In the genomic region with DNA sequence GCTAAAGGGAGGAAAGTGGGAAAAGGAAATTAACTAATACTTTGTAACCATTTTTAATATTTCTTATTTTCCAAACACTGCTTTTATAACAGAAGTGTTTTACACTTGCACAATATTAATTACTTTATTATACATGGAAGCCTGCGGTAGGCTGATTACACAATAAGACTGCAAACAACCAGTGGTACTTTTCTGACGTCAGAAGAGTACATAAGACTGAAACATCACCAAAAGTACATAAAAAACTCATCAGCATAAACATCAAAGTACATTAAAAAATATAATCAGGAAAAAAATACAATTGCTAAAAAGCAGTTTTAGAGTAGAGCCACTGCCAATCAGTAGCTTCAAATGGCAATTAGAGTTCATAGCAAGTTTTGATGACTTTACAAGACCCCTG, we compare ENCODE assay signal across 10 cellular contexts. TPM values are rescaled to one million over a fixed set of nuclear protein-coding genes. Genes with fewer than 3 reads are reported as not detected.
A peak's percentile ranks its signal among the peaks of the same experiment; 100 is the strongest.
DNase-seq lines count a peak whose midpoint lies in the region; ATAC-seq and TF ChIP-seq lines count a peak whose summit lies in the region.
"Had no signal": no experiment of that assay in that cellular context is flagged by ENCODE, and none has a peak within 500 bp of the region (broad histone marks: within the 10 kb centered on the region; RNA-seq: fewer than 3 reads in every experiment).

No MANE protein-coding gene starts in this region.

- no peak for DNase-seq in activated naive CD4-positive, alpha-beta T cell treated with anti-CD3 and anti-CD28 coated beads for 36 hours
- DNase-seq in activated naive CD4-positive, alpha-beta T cell (lab: John Stamatoyannopoulos, UW), result no peak
- DNase-seq in fibroblast of mammary gland (ENCODE audit: low read depth) (peak; percentile 74), skeletal muscle cell (ENCODE audit: low read depth) (no peak), DMS153 (lab: John Stamatoyannopoulos, UW) (no peak), NCI-H2227 treated with DMSO at 0.1 percent for 48 hours (lab: John Stamatoyannopoulos, UW) (no peak)
- DNase-seq: dermis blood vessel endothelial cell had no signal

- intact Hi-C loops in activated naive CD4-positive, alpha-beta T cell treated with anti-CD3 and anti-CD28 coated beads for 36 hours (cut with micrococcal nuclease), result no loop called here

- peaks cover 28% of the 10 kb centered on the region; the same call in 1 of the 2 replicates for H3K36me3 ChIP-seq in SU-DHL-6 (ENCODE audit: low read length)

- no peak overlapping the region for H2AFZ ChIP-seq in SU-DHL-6 (ENCODE audit: low read depth, low read length, severe bottlenecking)

- CTCF ChIA-PET in activated naive CD4-positive, alpha-beta T cell treated with anti-CD3 and anti-CD28 coated beads for 36 hours (lab: Charles Lee), result interaction anchor here (0.8 to 1.0 kb wide), 2 partner anchors 67 to 85 kb away, joined by 3 read pairs; no protein-coding TSS in a partner anchor

- H3F3A ChIP-seq in SU-DHL-6 (ENCODE audit: insufficient read depth), result peaks cover 2% of the 10 kb centered on the region; the same call in 1 of the 2 replicates

- peak overlapping the region; percentile 73 for H3K4me2 ChIP-seq in SU-DHL-6 (ENCODE audit: low read depth, low read length, poor library complexity, severe bottlenecking)

- no peak for TF ChIP-seq CTCF in SU-DHL-6 (IDR thresholded peaks at IDR 0.05; ENCODE audit: insufficient read depth, low read length, poor library complexity, severe bottlenecking)
- no peak for TF ChIP-seq CTCF in fibroblast of mammary gland (conservative IDR thresholded peaks at IDR 0.05; ENCODE audit: control insufficient read depth, insufficient read depth, low read depth, low read length)

- H3K9ac ChIP-seq in SU-DHL-6 (ENCODE audit: low read length), result no peak overlapping the region

- no peak overlapping the region for H3K27ac Mint-ChIP-seq in activated naive CD4-positive, alpha-beta T cell treated with anti-CD3 and anti-CD28 coated beads for 36 hours

- no peaks in the 10 kb centered on the region for H3K27me3 ChIP-seq in SU-DHL-6 (ENCODE audit: low read length)
- H3K27me3 ChIP-seq: tibial nerve had no signal

- no peaks in the 10 kb centered on the region for H3K9me2 ChIP-seq in SU-DHL-6 (replicated peaks; ENCODE audit: insufficient read depth, low read length)

- no peaks in the 10 kb centered on the region for H3K9me3 Mint-ChIP-seq in activated naive CD4-positive, alpha-beta T cell treated with anti-CD3 and anti-CD28 coated beads for 36 hours

- peak overlapping the region; percentile 21 for H3K4me3 Mint-ChIP-seq in activated naive CD4-positive, alpha-beta T cell treated with anti-CD3 and anti-CD28 coated beads for 36 hours

- H4K20me1 ChIP-seq in SU-DHL-6 (ENCODE audit: low read depth, low read length), result peaks cover 20% of the 10 kb centered on the region; the same call in 1 of the 2 replicates

- peaks cover 42% of the 10 kb centered on the region for H3K36me3 Mint-ChIP-seq in activated naive CD4-positive, alpha-beta T cell treated with anti-CD3 and anti-CD28 coated beads for 36 hours (ENCODE audit: low read depth)

- H3K27me3 Mint-ChIP-seq in activated naive CD4-positive, alpha-beta T cell treated with anti-CD3 and anti-CD28 coated beads for 36 hours (ENCODE audit: low read depth), result no peaks in the 10 kb centered on the region

- H3K4me3 ChIP-seq in SU-DHL-6 (ENCODE audit: insufficient read depth, low read length, poor library complexity, severe bottlenecking) (no peak overlapping the region), fibroblast of mammary gland (ENCODE audit: control insufficient read depth, low read depth, low read length) (no peak overlapping the region), skeletal muscle cell (ENCODE audit: low read depth, low read length) (peak overlapping the region; percentile 2)
- H3K4me3 ChIP-seq: tibial nerve had no signal

- no peaks in the 10 kb centered on the region for H3K9me3 ChIP-seq in SU-DHL-6 (ENCODE audit: insufficient read depth, low read length)
- H3K9me3 ChIP-seq: tibial nerve had no signal

- ATAC-seq in HG02571 (IDR thresholded peaks at IDR 0.05; ENCODE audit: unreplicated experiment), result no peak

- no peak overlapping the region for H3K27ac ChIP-seq in SU-DHL-6 (ENCODE audit: low read depth, low read length)
- H3K27ac ChIP-seq: tibial nerve had no signal

- H3K79me2 ChIP-seq in SU-DHL-6 (ENCODE audit: insufficient read depth, low read length), result peaks cover 54% of the 10 kb centered on the region

- peaks cover 55% of the 10 kb centered on the region for H3K4me1 Mint-ChIP-seq in activated naive CD4-positive, alpha-beta T cell treated with anti-CD3 and anti-CD28 coated beads for 36 hours (ENCODE audit: low read depth)

RNA-seq across cellular contexts. Expression of gene ZNF281, which starts 4.6 kb away (rescaled TPM):
- 1 to 10 TPM; 6.4 to 7.5 TPM for total RNA-seq in activated naive CD4-positive, alpha-beta T cell treated with anti-CD3 and anti-CD28 coated beads for 36 hours
